10 cellular contexts compared by ENCODE assay signal in the genomic region with DNA sequence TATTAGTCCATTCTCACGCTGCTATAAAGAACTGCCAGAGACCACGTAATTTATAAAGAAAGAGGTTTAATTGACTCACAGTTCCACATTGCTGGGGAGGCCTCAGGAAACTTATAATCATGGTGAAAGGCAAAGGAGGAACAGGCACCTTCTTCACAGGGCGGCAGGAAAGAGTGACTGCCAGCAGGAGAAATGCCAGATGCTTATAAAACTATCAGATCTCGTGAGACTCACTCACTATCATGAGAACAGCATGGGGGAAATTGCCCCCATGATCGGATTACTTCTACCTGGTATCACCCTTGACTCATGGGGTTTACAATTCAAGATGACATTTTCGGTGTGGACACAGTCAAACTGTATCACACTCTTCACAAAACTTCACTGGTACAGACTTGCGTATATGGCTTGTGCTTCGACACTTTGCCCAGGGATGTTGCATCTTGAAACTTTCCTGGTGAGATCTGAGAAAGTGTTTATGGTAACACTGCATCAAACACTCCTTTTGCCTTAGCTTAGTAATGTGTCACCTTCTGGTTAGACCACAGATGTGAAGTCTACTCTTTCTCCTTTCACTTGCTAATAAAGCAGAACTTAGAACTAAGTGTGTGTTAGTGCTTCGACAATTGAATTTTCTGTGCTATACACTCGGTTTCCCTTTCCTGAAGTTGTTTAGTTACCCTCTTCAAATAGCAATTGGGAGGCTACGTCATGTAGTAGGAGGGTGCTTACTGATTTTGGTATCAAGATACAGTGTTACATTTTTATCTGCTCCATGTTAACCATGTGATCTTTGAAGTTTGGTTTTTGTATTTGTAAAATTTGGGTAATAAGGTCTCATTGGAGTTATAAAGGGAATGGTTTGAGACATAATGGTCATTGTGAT.
DNase-seq lines count a peak whose midpoint lies in the region; ATAC-seq and TF ChIP-seq lines count a peak whose summit lies in the region.
"Had no signal": no experiment of that assay in that cellular context is flagged by ENCODE, and none has a peak within 500 bp of the region (broad histone marks: within the 10 kb centered on the region; RNA-seq: fewer than 3 reads in every experiment).

No MANE protein-coding gene starts in this region.

- peak overlapping the region; percentile 68 for H3K4me3 Mint-ChIP-seq in activated CD4-positive, alpha-beta memory T cell treated with anti-CD3 and anti-CD28 coated beads for 36 hours
- H3K4me3 Mint-ChIP-seq: dendritic cell treated with granulocyte-macrophage colony-stimulating factor and Interleukin-4, amounts not matched to agents 40 ng/mL and 50 ng/mL, for 4 days had no signal

- no peak for TF ChIP-seq EP300 in sigmoid colon (IDR thresholded peaks at IDR 0.05)

- H3K9me3 Mint-ChIP-seq in activated CD4-positive, alpha-beta memory T cell treated with anti-CD3 and anti-CD28 coated beads for 36 hours: no peaks in the 10 kb centered on the region
- H3K9me3 Mint-ChIP-seq: dendritic cell treated with granulocyte-macrophage colony-stimulating factor and Interleukin-4, amounts not matched to agents 40 ng/mL and 50 ng/mL, for 4 days had no signal

- in situ Hi-C loops in KBM-7 (cut with MboI; ENCODE audit: low pct_unique_long_range_greater_than_20kb, low sequenced_read_pairs): no loop called here

- no peak overlapping the region for H3K4me3 ChIP-seq in sigmoid colon

- peaks cover 2% of the 10 kb centered on the region for H3K27me3 Mint-ChIP-seq in activated CD4-positive, alpha-beta memory T cell treated with anti-CD3 and anti-CD28 coated beads for 36 hours
- H3K27me3 Mint-ChIP-seq: dendritic cell treated with granulocyte-macrophage colony-stimulating factor and Interleukin-4, amounts not matched to agents 40 ng/mL and 50 ng/mL, for 4 days had no signal

- intact Hi-C loops in activated CD4-positive, alpha-beta memory T cell treated with anti-CD3 and anti-CD28 coated beads for 36 hours (cut with micrococcal nuclease): loop anchor here (1.0 to 2.0 kb wide), 18 partner anchors 16 to 597 kb away; no protein-coding TSS in a partner anchor
- intact Hi-C loops in sigmoid colon (cut with DNase I): no loop called here

- H3K36me3 ChIP-seq in sigmoid colon: no peaks in the 10 kb centered on the region

- H3K27ac Mint-ChIP-seq in activated CD4-positive, alpha-beta memory T cell treated with anti-CD3 and anti-CD28 coated beads for 36 hours: peak overlapping the region; percentile 93
- H3K27ac Mint-ChIP-seq: dendritic cell treated with granulocyte-macrophage colony-stimulating factor and Interleukin-4, amounts not matched to agents 40 ng/mL and 50 ng/mL, for 4 days had no signal

- peaks cover 44% of the 10 kb centered on the region for H3K4me1 Mint-ChIP-seq in activated CD4-positive, alpha-beta memory T cell treated with anti-CD3 and anti-CD28 coated beads for 36 hours (ENCODE audit: low read depth)

- TF ChIP-seq POLR2A in sigmoid colon (IDR thresholded peaks at IDR 0.05): no peak

- 75 to 81% methylated on average over 11 of the region's 11 CpGs for WGBS in sigmoid colon, 2 donors

- ATAC-seq in GM18511 (IDR thresholded peaks at IDR 0.05; ENCODE audit: unreplicated experiment): peak; percentile 75
- ATAC-seq in HG02852 (IDR thresholded peaks at IDR 0.05; ENCODE audit: unreplicated experiment): peak; percentile 56
- no peak for ATAC-seq in esophagus mucosa
- ATAC-seq: Right ventricle myocardium inferior had no signal

- peak overlapping the region; percentile 20 to 55 (median 34) for H3K27ac ChIP-seq in sigmoid colon

- H3K36me3 Mint-ChIP-seq in activated CD4-positive, alpha-beta memory T cell treated with anti-CD3 and anti-CD28 coated beads for 36 hours: peaks cover 7% of the 10 kb centered on the region

- peak; percentile 75 for DNase-seq in activated CD4-positive, alpha-beta memory T cell treated with anti-CD3 and anti-CD28 coated beads for 36 hours
- DNase-seq in sigmoid colon (no peak), iPS-NIHi11 (ENCODE audit: low spot score) (no peak), dedifferentiated amniotic fluid mesenchymal stem cell (ENCODE audit: extremely low spot score) (no peak), KBM-7 (no peak)

- POLR2A ChIA-PET in activated CD4-positive, alpha-beta memory T cell treated with anti-CD3 and anti-CD28 coated beads for 36 hours (lab: Charles Lee): interaction anchor here (0.7 to 3.0 kb wide), 12 partner anchors 9 to 699 kb away, joined by 3 to 18 read pairs (median 3); no protein-coding TSS in a partner anchor

- no peak for TF ChIP-seq CTCF in sigmoid colon (IDR thresholded peaks at IDR 0.05)

- no peaks in the 10 kb centered on the region for H3K9me3 ChIP-seq in sigmoid colon

- H3K27me3 ChIP-seq in sigmoid colon: no peaks in the 10 kb centered on the region

- peaks cover 0 to 89% (median 83%) of the 10 kb centered on the region in 4 donors for H3K4me1 ChIP-seq in sigmoid colon

- CTCF ChIA-PET in activated CD4-positive, alpha-beta memory T cell treated with anti-CD3 and anti-CD28 coated beads for 36 hours (lab: Charles Lee): interaction anchor here (0.7 to 2.0 kb wide), 5 partner anchors 29 to 601 kb away, joined by 3 to 5 read pairs (median 3); no protein-coding TSS in a partner anchor
